In the genomic region with DNA sequence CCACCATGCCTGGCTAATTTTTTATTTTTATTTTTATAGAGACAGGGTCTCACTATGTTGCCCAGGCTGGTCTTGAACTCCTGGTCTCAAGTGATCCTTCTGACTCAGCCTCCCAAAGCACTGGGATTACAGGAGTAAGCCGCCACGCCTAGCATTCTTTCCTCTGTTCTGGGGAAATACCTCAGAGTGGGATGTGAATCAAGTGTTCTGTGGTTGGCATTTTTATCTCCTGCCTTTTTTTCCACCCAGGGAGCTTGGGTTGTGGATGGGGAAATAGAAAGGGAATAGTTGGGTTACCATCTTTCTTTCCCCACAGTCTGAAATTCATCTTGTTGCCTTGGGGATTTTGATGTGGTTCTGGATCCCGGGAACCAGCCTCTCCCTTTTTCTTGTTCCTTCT, we compare ENCODE assay signal across 20 cellular contexts. TPM values are rescaled to one million over a fixed set of nuclear protein-coding genes. Genes with fewer than 3 reads are reported as not detected.
"Had no signal": no experiment of that assay in that cellular context is flagged by ENCODE, and none has a peak within 500 bp of the region (broad histone marks: within the 10 kb centered on the region; RNA-seq: fewer than 3 reads in every experiment).

No MANE protein-coding gene starts in this region.

- H3K27me3 ChIP-seq: colonic mucosa, right lobe of liver, transverse colon, uterus had no signal

- H3K9me3 ChIP-seq: colonic mucosa, lower lobe of right lung, right lobe of liver, stomach, transverse colon, uterus had no signal

- DNase-seq: activated CD4-positive, alpha-beta memory T cell treated with anti-CD3 and anti-CD28 coated beads for 36 hours; activated CD4-positive, alpha-beta T cell treated with anti-CD3 and anti-CD28 coated beads for 48 hours; activated naive CD4-positive, alpha-beta T cell treated with Interleukin-2 at 50 U/mL for 16 hours; activated naive CD8-positive, alpha-beta T cell treated with anti-CD3 and anti-CD28 coated beads for 36 hours; activated T-cell treated with anti-CD3 and anti-CD28 coated beads, Interleukin-2, amount 50 U/mL, for 48 hours; colonic mucosa; endodermal cell; foreskin fibroblast; lower lobe of right lung; naive thymus-derived CD4-positive, alpha-beta T cell; occipital lobe; right lobe of liver; stimulated activated CD4-positive, alpha-beta T cell treated with anti-CD3 and anti-CD28 coated beads, Interleukin-2, amount 100 ng/mL, for 24 hours; stomach; transverse colon; uterus had no signal

- H3K36me3 ChIP-seq: colonic mucosa, lower lobe of right lung, right lobe of liver, stomach, transverse colon, uterus had no signal

- H3K27ac ChIP-seq: colonic mucosa, epithelial cell of prostate, lower lobe of right lung, right lobe of liver, skin epidermis, stomach, transverse colon, uterus had no signal

- H3K4me3 ChIP-seq: colonic mucosa, lower lobe of right lung, right lobe of liver, skin epidermis, stomach, transverse colon, uterus had no signal

- ATAC-seq: left lobe of liver; lower lobe of right lung; naive thymus-derived CD4-positive, alpha-beta T cell; right lobe of liver; stimulated activated memory B cell treated with anti-CD40 and anti-IgM and Interleukin-4, amounts not matched to agents 10 μg/mL and 1 μg/mL and 100 μg/mL, for 72 hours had no signal

- H3K4me1 ChIP-seq: colonic mucosa, lower lobe of right lung, right lobe of liver, stomach, transverse colon, uterus had no signal

RNA-seq across cellular contexts. Expression of a gene that starts 24.1 kb away (rescaled TPM):
- total RNA-seq: activated CD4-positive, alpha-beta memory T cell treated with anti-CD3 and anti-CD28 coated beads for 36 hours; activated naive CD8-positive, alpha-beta T cell treated with anti-CD3 and anti-CD28 coated beads for 36 hours; naive thymus-derived CD4-positive, alpha-beta T cell; right lobe of liver had no signal
- polyA plus RNA-seq: naive thymus-derived CD4-positive, alpha-beta T cell had no signal
